1 cellular context compared by ENCODE assay signal in the genomic region with DNA sequence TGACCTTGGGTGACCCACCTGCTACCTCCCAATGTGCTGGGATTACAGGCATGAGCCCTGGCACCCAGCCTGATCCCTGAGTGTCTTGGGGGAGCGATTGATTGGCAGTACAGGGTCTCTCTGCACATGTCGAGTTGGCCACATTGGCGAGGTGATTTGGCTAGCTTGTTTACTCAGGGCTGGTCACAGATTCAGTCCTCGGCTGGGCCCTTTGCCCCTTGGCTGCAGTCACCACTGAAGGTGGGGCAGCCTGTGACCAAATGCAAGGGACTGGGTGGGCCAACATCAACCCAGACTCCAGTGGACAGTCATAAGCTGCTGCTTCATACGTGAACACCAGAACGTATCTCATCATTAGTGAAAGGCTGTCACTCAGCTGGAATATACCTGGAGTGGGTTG.
TF ChIP-seq lines count a peak whose summit lies in the region.

No MANE protein-coding gene starts in this region.

TF ChIP-seq in GM23338, 12 proteins besides CTCF, POLR2A, EP300 and RAD21:
- TF ChIP-seq, protein P1, sequence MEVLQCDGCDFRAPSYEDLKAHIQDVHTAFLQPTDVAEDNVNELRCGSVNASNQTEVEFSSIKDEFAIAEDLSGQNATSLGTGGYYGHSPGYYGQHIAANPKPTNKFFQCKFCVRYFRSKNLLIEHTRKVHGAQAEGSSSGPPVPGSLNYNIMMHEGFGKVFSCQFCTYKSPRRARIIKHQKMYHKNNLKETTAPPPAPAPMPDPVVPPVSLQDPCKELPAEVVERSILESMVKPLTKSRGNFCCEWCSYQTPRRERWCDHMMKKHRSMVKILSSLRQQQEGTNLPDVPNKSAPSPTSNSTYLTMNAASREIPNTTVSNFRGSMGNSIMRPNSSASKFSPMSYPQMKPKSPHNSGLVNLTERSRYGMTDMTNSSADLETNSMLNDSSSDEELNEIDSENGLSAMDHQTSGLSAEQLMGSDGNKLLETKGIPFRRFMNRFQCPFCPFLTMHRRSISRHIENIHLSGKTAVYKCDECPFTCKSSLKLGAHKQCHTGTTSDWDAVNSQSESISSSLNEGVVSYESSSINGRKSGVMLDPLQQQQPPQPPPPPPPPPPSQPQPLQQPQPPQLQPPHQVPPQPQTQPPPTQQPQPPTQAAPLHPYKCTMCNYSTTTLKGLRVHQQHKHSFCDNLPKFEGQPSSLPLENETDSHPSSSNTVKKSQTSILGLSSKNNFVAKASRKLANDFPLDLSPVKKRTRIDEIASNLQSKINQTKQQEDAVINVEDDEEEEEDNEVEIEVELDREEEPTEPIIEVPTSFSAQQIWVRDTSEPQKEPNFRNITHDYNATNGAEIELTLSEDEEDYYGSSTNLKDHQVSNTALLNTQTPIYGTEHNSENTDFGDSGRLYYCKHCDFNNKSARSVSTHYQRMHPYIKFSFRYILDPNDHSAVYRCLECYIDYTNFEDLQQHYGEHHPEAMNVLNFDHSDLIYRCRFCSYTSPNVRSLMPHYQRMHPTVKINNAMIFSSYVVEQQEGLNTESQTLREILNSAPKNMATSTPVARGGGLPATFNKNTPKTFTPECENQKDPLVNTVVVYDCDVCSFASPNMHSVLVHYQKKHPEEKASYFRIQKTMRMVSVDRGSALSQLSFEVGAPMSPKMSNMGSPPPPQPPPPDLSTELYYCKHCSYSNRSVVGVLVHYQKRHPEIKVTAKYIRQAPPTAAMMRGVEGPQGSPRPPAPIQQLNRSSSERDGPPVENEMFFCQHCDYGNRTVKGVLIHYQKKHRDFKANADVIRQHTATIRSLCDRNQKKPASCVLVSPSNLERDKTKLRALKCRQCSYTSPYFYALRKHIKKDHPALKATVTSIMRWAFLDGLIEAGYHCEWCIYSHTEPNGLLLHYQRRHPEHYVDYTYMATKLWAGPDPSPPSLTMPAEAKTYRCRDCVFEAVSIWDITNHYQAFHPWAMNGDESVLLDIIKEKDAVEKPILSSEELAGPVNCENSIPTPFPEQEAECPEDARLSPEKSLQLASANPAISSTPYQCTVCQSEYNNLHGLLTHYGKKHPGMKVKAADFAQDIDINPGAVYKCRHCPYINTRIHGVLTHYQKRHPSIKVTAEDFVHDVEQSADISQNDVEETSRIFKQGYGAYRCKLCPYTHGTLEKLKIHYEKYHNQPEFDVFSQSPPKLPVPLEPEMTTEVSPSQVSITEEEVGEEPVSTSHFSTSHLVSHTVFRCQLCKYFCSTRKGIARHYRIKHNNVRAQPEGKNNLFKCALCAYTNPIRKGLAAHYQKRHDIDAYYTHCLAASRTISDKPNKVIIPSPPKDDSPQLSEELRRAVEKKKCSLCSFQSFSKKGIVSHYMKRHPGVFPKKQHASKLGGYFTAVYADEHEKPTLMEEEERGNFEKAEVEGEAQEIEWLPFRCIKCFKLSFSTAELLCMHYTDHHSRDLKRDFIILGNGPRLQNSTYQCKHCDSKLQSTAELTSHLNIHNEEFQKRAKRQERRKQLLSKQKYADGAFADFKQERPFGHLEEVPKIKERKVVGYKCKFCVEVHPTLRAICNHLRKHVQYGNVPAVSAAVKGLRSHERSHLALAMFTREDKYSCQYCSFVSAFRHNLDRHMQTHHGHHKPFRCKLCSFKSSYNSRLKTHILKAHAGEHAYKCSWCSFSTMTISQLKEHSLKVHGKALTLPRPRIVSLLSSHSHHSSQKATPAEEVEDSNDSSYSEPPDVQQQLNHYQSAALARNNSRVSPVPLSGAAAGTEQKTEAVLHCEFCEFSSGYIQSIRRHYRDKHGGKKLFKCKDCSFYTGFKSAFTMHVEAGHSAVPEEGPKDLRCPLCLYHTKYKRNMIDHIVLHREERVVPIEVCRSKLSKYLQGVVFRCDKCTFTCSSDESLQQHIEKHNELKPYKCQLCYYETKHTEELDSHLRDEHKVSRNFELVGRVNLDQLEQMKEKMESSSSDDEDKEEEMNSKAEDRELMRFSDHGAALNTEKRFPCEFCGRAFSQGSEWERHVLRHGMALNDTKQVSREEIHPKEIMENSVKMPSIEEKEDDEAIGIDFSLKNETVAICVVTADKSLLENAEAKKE (CRISPR knock-in tag; IDR thresholded peaks at IDR 0.05) = no peak
- TF ChIP-seq, protein P2, sequence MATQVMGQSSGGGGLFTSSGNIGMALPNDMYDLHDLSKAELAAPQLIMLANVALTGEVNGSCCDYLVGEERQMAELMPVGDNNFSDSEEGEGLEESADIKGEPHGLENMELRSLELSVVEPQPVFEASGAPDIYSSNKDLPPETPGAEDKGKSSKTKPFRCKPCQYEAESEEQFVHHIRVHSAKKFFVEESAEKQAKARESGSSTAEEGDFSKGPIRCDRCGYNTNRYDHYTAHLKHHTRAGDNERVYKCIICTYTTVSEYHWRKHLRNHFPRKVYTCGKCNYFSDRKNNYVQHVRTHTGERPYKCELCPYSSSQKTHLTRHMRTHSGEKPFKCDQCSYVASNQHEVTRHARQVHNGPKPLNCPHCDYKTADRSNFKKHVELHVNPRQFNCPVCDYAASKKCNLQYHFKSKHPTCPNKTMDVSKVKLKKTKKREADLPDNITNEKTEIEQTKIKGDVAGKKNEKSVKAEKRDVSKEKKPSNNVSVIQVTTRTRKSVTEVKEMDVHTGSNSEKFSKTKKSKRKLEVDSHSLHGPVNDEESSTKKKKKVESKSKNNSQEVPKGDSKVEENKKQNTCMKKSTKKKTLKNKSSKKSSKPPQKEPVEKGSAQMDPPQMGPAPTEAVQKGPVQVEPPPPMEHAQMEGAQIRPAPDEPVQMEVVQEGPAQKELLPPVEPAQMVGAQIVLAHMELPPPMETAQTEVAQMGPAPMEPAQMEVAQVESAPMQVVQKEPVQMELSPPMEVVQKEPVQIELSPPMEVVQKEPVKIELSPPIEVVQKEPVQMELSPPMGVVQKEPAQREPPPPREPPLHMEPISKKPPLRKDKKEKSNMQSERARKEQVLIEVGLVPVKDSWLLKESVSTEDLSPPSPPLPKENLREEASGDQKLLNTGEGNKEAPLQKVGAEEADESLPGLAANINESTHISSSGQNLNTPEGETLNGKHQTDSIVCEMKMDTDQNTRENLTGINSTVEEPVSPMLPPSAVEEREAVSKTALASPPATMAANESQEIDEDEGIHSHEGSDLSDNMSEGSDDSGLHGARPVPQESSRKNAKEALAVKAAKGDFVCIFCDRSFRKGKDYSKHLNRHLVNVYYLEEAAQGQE (IDR thresholded peaks at IDR 0.05; ENCODE audit: unreplicated experiment) = no peak
- no peak for TF ChIP-seq EZH2phosphoT487 (IDR thresholded peaks at IDR 0.05; ENCODE audit: unreplicated experiment)
- TF ChIP-seq ZNF331 (CRISPR knock-in tag; IDR thresholded peaks at IDR 0.05; ENCODE audit: low read depth) = no peak
- TF ChIP-seq CREB1 (CRISPR knock-in tag; IDR thresholded peaks at IDR 0.05; ENCODE audit: low read depth) = no peak
- no peak for TF ChIP-seq ZNF114 (CRISPR knock-in tag; IDR thresholded peaks at IDR 0.05)
